In the genomic region with DNA sequence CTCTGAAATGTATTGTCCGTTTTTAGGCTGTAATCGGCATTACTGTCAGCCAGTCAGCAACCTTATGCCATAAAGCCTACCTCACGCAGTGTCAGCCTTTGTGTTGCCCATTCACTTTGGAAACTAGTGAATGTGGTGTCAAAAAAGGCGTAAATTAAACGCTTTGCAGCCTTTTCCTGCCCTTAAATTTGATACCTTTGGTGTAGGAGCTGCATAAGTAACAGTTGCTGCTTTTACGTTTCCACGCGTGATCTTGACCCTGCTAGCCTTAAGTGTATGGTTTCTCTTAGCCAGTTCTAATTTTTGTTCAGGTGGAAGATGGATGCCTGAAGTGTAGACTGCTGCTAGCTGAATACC, we compare ENCODE assay signal across 8 cellular contexts.
DNase-seq lines count a peak whose midpoint lies in the region; ATAC-seq and TF ChIP-seq lines count a peak whose summit lies in the region.

No MANE protein-coding gene starts in this region.

- peak overlapping the region; percentile 49 for H3K27ac ChIP-seq in SK-N-MC

- H3K9me3 ChIP-seq in SK-N-MC (ENCODE audit: low read depth, low read length) = no peaks in the 10 kb centered on the region

- no peak for TF ChIP-seq CTCF in fibroblast of villous mesenchyme (IDR thresholded peaks at IDR 0.05; ENCODE audit: insufficient read depth, low read depth, low read length)

- H3K36me3 ChIP-seq in SK-N-MC (ENCODE audit: insufficient read depth, low read length) = peaks cover 50% of the 10 kb centered on the region

- ATAC-seq in GM21515 (IDR thresholded peaks at IDR 0.05; ENCODE audit: unreplicated experiment) = peak; percentile 2

- DNase-seq in SK-N-MC (ENCODE audit: low read depth, low spot score) (no peak), fibroblast of villous mesenchyme (ENCODE audit: low read depth) (no peak), skeletal muscle cell (ENCODE audit: low read depth) (no peak), NCI-H2171 (lab: John Stamatoyannopoulos, UW) (no peak), NCI-H1105 (lab: John Stamatoyannopoulos, UW) (no peak), EL (no peak)
- DNase-seq in stimulated activated CD4-positive, alpha-beta T cell treated with anti-CD3 and anti-CD28 coated beads, Interleukin-4, amount 100 ng/mL, for 4 hours = no peak

- peak overlapping the region; percentile 92 for H3K4me3 ChIP-seq in SK-N-MC
- H3K4me3 ChIP-seq in fibroblast of villous mesenchyme (ENCODE audit: low read depth, low read length) = peak overlapping the region; percentile 86
- peak overlapping the region; percentile 98 for H3K4me3 ChIP-seq in skeletal muscle cell (ENCODE audit: low read depth, low read length)

- peak overlapping the region; percentile 96 for H3K9ac ChIP-seq in SK-N-MC (ENCODE audit: insufficient read length)
